12 cellular contexts compared by ENCODE assay signal in genomic region chr16:71610447-71610846, GRCh38. TPM values are rescaled to one million over a fixed set of nuclear protein-coding genes. Genes with fewer than 3 reads are reported as not detected.
DNase-seq lines count a peak whose midpoint lies in the region; ATAC-seq and TF ChIP-seq lines count a peak whose summit lies in the region.
"Had no signal": no experiment of that assay in that cellular context is flagged by ENCODE, and none has a peak within 500 bp of the region (broad histone marks: within the 10 kb centered on the region; RNA-seq: fewer than 3 reads in every experiment).

No MANE protein-coding gene starts in this region.

- no peak overlapping the region for H3K4me3 ChIP-seq in OCI-LY7 (ENCODE audit: low read depth, low read length, poor library complexity, severe bottlenecking)
- H3K4me3 ChIP-seq in aorta (ENCODE audit: low read length in 2 of 2) = no peak overlapping the region

- no peak for TF ChIP-seq CTCF in OCI-LY7 (conservative IDR thresholded peaks at IDR 0.05; ENCODE audit: low read length)

- CTCF ChIA-PET in OCI-LY7 (lab: Charles Lee; ENCODE audit: unreplicated experiment) = interaction anchor here (0.7 to 2.2 kb wide), 8 partner anchors 34 to 357 kb away, joined by 3 to 28 read pairs (median 4); partner anchors contain the start of gene TAT

- no peaks in the 10 kb centered on the region for H3K36me3 ChIP-seq in OCI-LY7 (ENCODE audit: insufficient read depth, low read length)
- no peaks in the 10 kb centered on the region for H3K36me3 ChIP-seq in aorta (ENCODE audit: control insufficient read depth in 1 of 2, insufficient read depth in 2 of 2, low read length in 1 of 2)

- H3K9me2 ChIP-seq in OCI-LY7 (ENCODE audit: insufficient read depth, low read length) = no peaks in the 10 kb centered on the region

- no peaks in the 10 kb centered on the region for H4K20me1 ChIP-seq in OCI-LY7 (ENCODE audit: insufficient read depth, low read length)

- BruUV-seq in OCI-LY7 (replicated peaks; lab: Mats Ljungman, UMichigan) = no TSS peak

- H3K9me3 ChIP-seq in OCI-LY7 (ENCODE audit: low read length) = no peaks in the 10 kb centered on the region
- H3K9me3 ChIP-seq in aorta (ENCODE audit: control insufficient read depth, low read length) = no peaks in the 10 kb centered on the region

- H3K27ac Mint-ChIP-seq in stimulated activated naive CD8-positive, alpha-beta T cell treated with anti-CD3 and anti-CD28 coated beads, Interleukin-15, Interleukin-2, amounts not matched to agents 100 ng/mL and 50 ng/mL, for 24 hours = peak overlapping the region; percentile 18
- no peak overlapping the region for H3K27ac Mint-ChIP-seq in stimulated activated naive CD8-positive, alpha-beta T cell treated with anti-CD3 and anti-CD28 coated beads, Interleukin-15, amount 100 ng/mL, for 72 hours
- H3K27ac Mint-ChIP-seq: CD4-positive, alpha-beta T cell had no signal

- peak overlapping the region; percentile 22; the same call in 1 of the 2 replicates for H2AFZ ChIP-seq in OCI-LY7 (ENCODE audit: low read length)

- no peak overlapping the region for H3K4me3 Mint-ChIP-seq in stimulated activated naive CD8-positive, alpha-beta T cell treated with anti-CD3 and anti-CD28 coated beads, Interleukin-15, Interleukin-2, amounts not matched to agents 100 ng/mL and 50 ng/mL, for 24 hours
- no peak overlapping the region for H3K4me3 Mint-ChIP-seq in stimulated activated naive CD8-positive, alpha-beta T cell treated with anti-CD3 and anti-CD28 coated beads, Interleukin-15, amount 100 ng/mL, for 72 hours
- H3K4me3 Mint-ChIP-seq: CD4-positive, alpha-beta T cell had no signal

- peaks cover 25% of the 10 kb centered on the region for H3K27me3 Mint-ChIP-seq in stimulated activated naive CD8-positive, alpha-beta T cell treated with anti-CD3 and anti-CD28 coated beads, Interleukin-15, Interleukin-2, amounts not matched to agents 100 ng/mL and 50 ng/mL, for 24 hours
- H3K27me3 Mint-ChIP-seq in stimulated activated naive CD8-positive, alpha-beta T cell treated with anti-CD3 and anti-CD28 coated beads, Interleukin-15, amount 100 ng/mL, for 72 hours = peaks cover 37% of the 10 kb centered on the region

- H3K9me3 Mint-ChIP-seq in stimulated activated naive CD8-positive, alpha-beta T cell treated with anti-CD3 and anti-CD28 coated beads, Interleukin-15, Interleukin-2, amounts not matched to agents 100 ng/mL and 50 ng/mL, for 24 hours = no peaks in the 10 kb centered on the region
- no peaks in the 10 kb centered on the region for H3K9me3 Mint-ChIP-seq in stimulated activated naive CD8-positive, alpha-beta T cell treated with anti-CD3 and anti-CD28 coated beads, Interleukin-15, amount 100 ng/mL, for 72 hours
- H3K9me3 Mint-ChIP-seq: CD4-positive, alpha-beta T cell had no signal

- no peak for ATAC-seq in stimulated activated naive CD8-positive, alpha-beta T cell treated with anti-CD3 and anti-CD28 coated beads, Interleukin-15, amount 100 ng/mL, for 72 hours
- ATAC-seq in left lobe of liver (peak; percentile 3), aorta (ENCODE audit: low FRiP score) (no peak), HG03045 (IDR thresholded peaks at IDR 0.05; ENCODE audit: unreplicated experiment) (no peak)

- H3K79me2 ChIP-seq in OCI-LY7 (ENCODE audit: insufficient read depth, low read depth, low read length) = no peaks in the 10 kb centered on the region

- 76 to 77% methylated on average over 4 of the region's 4 CpGs for WGBS in aorta, 2 donors

- no peaks in the 10 kb centered on the region for H3K36me3 Mint-ChIP-seq in stimulated activated naive CD8-positive, alpha-beta T cell treated with anti-CD3 and anti-CD28 coated beads, Interleukin-15, Interleukin-2, amounts not matched to agents 100 ng/mL and 50 ng/mL, for 24 hours (ENCODE audit: low read depth)

- no peaks in the 10 kb centered on the region for H3K27me3 ChIP-seq in aorta (ENCODE audit: control insufficient read depth in 1 of 2, insufficient read depth in 2 of 2, low read length in 1 of 2)

- no peak for DNase-seq in stimulated activated naive CD8-positive, alpha-beta T cell treated with anti-CD3 and anti-CD28 coated beads, Interleukin-15, amount 100 ng/mL, for 72 hours
- DNase-seq in OCI-LY7 (ENCODE audit: low spot score) (no peak), left lobe of liver (ENCODE audit: low spot score) (no peak), aorta (no peak), COLO668 (lab: John Stamatoyannopoulos, UW; ENCODE audit: unreplicated experiment) (no peak), NOMO-1 treated with DMSO at 0.1 percent for 48 hours (lab: John Stamatoyannopoulos, UW; ENCODE audit: unreplicated experiment) (no peak)
- DNase-seq: DMS79 had no signal

- H3K4me1 Mint-ChIP-seq in stimulated activated naive CD8-positive, alpha-beta T cell treated with anti-CD3 and anti-CD28 coated beads, Interleukin-15, Interleukin-2, amounts not matched to agents 100 ng/mL and 50 ng/mL, for 24 hours (ENCODE audit: low read depth) = peaks cover 21% of the 10 kb centered on the region
- H3K4me1 Mint-ChIP-seq in stimulated activated naive CD8-positive, alpha-beta T cell treated with anti-CD3 and anti-CD28 coated beads, Interleukin-15, amount 100 ng/mL, for 72 hours = peaks cover 29% of the 10 kb centered on the region

- H3K4me1 ChIP-seq in OCI-LY7 (ENCODE audit: insufficient read depth, low read length, poor library complexity, severe bottlenecking) (no peaks in the 10 kb centered on the region), aorta (ENCODE audit: control insufficient read depth in 1 of 2, insufficient read depth in 2 of 2, low read length in 2 of 2) (no peaks in the 10 kb centered on the region)

- intact Hi-C loops in OCI-LY7 (cut with micrococcal nuclease; ENCODE audit: unreplicated experiment) = loop anchor here (5.0 kb wide), 1 partner anchor 137 kb away; no protein-coding TSS in a partner anchor
- intact Hi-C loops in aorta (cut with DNase I) = no loop called here

- H3K4me2 ChIP-seq in OCI-LY7 (ENCODE audit: low read length) = 0 out of 2 replicates have a peak overlapping the region, but pooled peaks have one; percentile 61

- no peak overlapping the region for H3K27ac ChIP-seq in OCI-LY7 (ENCODE audit: low read depth, low read length, poor library complexity, severe bottlenecking)
- no peak overlapping the region for H3K27ac ChIP-seq in aorta (ENCODE audit: low read depth in 1 of 2, low read length in 2 of 2)

- POLR2A ChIA-PET in OCI-LY7 (lab: Charles Lee) = interaction anchor here (1.2 to 1.5 kb wide), 3 partner anchors 36 to 45 kb away, joined by 5 to 9 read pairs (median 7); no protein-coding TSS in a partner anchor

RNA-seq across cellular contexts. Expression of gene MARVELD3, which starts 15.5 kb away (rescaled TPM):
- not detected in 2 replicates for total RNA-seq in OCI-LY7 (2014; rRNA removed; shearing (Covaris generic))
- total RNA-seq in OCI-LY7 (2022) = not detected in 2 replicates
- total RNA-seq in left lobe of liver = 6.0 TPM
- total RNA-seq in aorta = not detected
- polyA plus RNA-seq in aorta = 1 to 10 TPM in 1 of 2 donors, not detected in 1; 5.0 TPM
- total RNA-seq: CD4-positive, alpha-beta T cell; RPMI7951 had no signal

RNA-seq across cellular contexts. Expression of gene TAT, which starts 33.6 kb away (rescaled TPM):
- not detected in 2 replicates for total RNA-seq in OCI-LY7 (2014; rRNA removed; shearing (Covaris generic))
- total RNA-seq in OCI-LY7 (2022) (not detected in 2 replicates), left lobe of liver (2,689 TPM), aorta (not detected)
- polyA plus RNA-seq in aorta = not detected
- total RNA-seq: CD4-positive, alpha-beta T cell; MCF 10A; RPMI7951 had no signal

Comparison
In these comparisons a context has a peak if more than half of its experiments do, and no peak if none do; other contexts are left out.
1. RNA of gene TAT, which starts 33.6 kb away (total RNA-seq): 2,689 TPM in left lobe of liver (single experiment); not detected in aorta and not detected in OCI-LY7; every median in the first group is over 1,000 times any median in the second.